In the genomic region with DNA sequence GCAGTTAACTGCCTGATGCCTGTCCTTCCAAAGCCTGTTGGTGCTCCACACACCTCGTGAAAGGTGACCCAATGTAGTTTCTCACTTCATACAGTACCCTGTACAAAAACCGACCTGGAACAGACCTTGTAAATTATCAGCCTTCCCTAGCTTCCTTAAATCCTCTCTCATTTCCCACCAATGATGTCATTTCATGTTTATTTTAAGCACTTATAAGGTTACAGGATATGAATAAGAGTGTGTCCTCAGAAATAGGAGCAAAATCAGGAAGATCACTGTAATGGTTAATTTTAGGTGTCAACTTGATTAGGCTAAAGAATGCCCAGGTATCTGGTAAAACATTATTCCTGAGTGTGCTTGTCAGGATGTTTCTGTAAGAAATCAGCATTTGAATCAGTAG, we compare ENCODE assay signal across 20 cellular contexts. TPM values are rescaled to one million over a fixed set of nuclear protein-coding genes. Genes with fewer than 3 reads are reported as not detected.
DNase-seq lines count a peak whose midpoint lies in the region; ATAC-seq and TF ChIP-seq lines count a peak whose summit lies in the region.
"Had no signal": no experiment of that assay in that cellular context is flagged by ENCODE, and none has a peak within 500 bp of the region (broad histone marks: within the 10 kb centered on the region; RNA-seq: fewer than 3 reads in every experiment).

No MANE protein-coding gene starts in this region.

- no peaks in the 10 kb centered on the region for H3K9me3 ChIP-seq in HEK293 (ENCODE audit: control insufficient read depth, insufficient read depth, low read depth, low read length)
- H3K9me3 ChIP-seq: BLaER1, body of pancreas had no signal

- H3K36me3 ChIP-seq in HEK293 (ENCODE audit: control insufficient read depth in 2 of 2, insufficient read depth in 1 of 2, low read length in 2 of 2), result no peaks in the 10 kb centered on the region
- H3K36me3 ChIP-seq: BLaER1 had no signal

- in situ Hi-C loops in astrocyte of the cerebellum (cut with HindIII; ENCODE audit: low sequenced_read_pairs), result no loop called here

- peak; percentile 16 for DNase-seq in astrocyte of the cerebellum (ENCODE audit: low read depth)
- DNase-seq in fibroblast of the aortic adventitia (ENCODE audit: low read depth), result peak; percentile 51
- DNase-seq in C1 segment of cervical spinal cord (lab: John Stamatoyannopoulos, UW), result no peak
- no peak for DNase-seq in NCI-H226
- DNase-seq: activated CD4-positive, alpha-beta T cell treated with anti-CD3 and anti-CD28 coated beads, Interleukin-2, amount 50 U/mL, for 48 hours; activated naive CD4-positive, alpha-beta T cell treated with Interleukin-2 at 50 U/mL for 16 hours; body of pancreas; erythroblast; mammary epithelial cell; naive thymus-derived CD4-positive, alpha-beta T cell; NCI-H187 treated with DMSO at 0.1 percent for 48 hours; SHP77; stimulated activated CD4-positive, alpha-beta T cell treated with anti-CD3 and anti-CD28 coated beads, Interleukin-4, amount 100 ng/mL, for 24 hours had no signal

- CTCF ChIA-PET in HEK293 (lab: Yijun Ruan, JAX), result no interaction called here

- H3K4me3 ChIP-seq in HEK293 (ENCODE audit: low read depth, low read length) (no peak overlapping the region), astrocyte of the cerebellum (ENCODE audit: low read depth, low read length) (no peak overlapping the region), fibroblast of the aortic adventitia (ENCODE audit: low read depth, low read length) (no peak overlapping the region)
- H3K4me3 ChIP-seq: BLaER1, body of pancreas, skin epidermis had no signal

- POLR2A ChIA-PET in HEK293 (lab: Yijun Ruan, JAX), result no interaction called here

- no peak for TF ChIP-seq CTCF in HEK293 (tag by site-specific recombination; IDR thresholded peaks at IDR 0.05)
- TF ChIP-seq CTCF in astrocyte of the cerebellum (IDR thresholded peaks at IDR 0.05; ENCODE audit: low read depth, low read length, missing control alignments), result no peak
- TF ChIP-seq CTCF in fibroblast of the aortic adventitia (IDR thresholded peaks at IDR 0.05; ENCODE audit: insufficient read depth, low read length), result no peak

- no peak for ATAC-seq in HG03135 (IDR thresholded peaks at IDR 0.05; ENCODE audit: unreplicated experiment)
- ATAC-seq: body of pancreas; naive thymus-derived CD4-positive, alpha-beta T cell had no signal

- H3K27ac ChIP-seq in HEK293 (ENCODE audit: extremely low read depth, low read depth, low read length) (no peak overlapping the region), temporal lobe (ENCODE audit: low read depth, low read length) (peak overlapping the region; percentile 99)
- H3K27ac ChIP-seq: BLaER1, body of pancreas, parathyroid adenoma, skin epidermis had no signal

- H3K4me1 ChIP-seq in HEK293 (ENCODE audit: control insufficient read depth, insufficient read depth, low read length), result 0 out of 2 replicates have a peak, but pooled peaks cover 3% of the 10 kb centered on the region
- H3K4me1 ChIP-seq: parathyroid adenoma had no signal

TF ChIP-seq in HEK293, 187 proteins besides CTCF, POLR2A, EP300 and RAD21:
- no peak for TF ChIP-seq ZNF302 (tag by site-specific recombination; IDR thresholded peaks at IDR 0.05; ENCODE audit: low read depth)
- TF ChIP-seq, protein P1, sequence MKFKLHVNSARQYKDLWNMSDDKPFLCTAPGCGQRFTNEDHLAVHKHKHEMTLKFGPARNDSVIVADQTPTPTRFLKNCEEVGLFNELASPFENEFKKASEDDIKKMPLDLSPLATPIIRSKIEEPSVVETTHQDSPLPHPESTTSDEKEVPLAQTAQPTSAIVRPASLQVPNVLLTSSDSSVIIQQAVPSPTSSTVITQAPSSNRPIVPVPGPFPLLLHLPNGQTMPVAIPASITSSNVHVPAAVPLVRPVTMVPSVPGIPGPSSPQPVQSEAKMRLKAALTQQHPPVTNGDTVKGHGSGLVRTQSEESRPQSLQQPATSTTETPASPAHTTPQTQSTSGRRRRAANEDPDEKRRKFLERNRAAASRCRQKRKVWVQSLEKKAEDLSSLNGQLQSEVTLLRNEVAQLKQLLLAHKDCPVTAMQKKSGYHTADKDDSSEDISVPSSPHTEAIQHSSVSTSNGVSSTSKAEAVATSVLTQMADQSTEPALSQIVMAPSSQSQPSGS (tag by site-specific recombination; IDR thresholded peaks at IDR 0.05; ENCODE audit: low read depth), result peak; percentile 57
- TF ChIP-seq ZNF629 (tag by site-specific recombination; IDR thresholded peaks at IDR 0.05), result peak; percentile 41; the same call in 1 of the 2 replicates
TF ChIP-seq in HEK293: peak in this region for 2.

RNA-seq across cellular contexts. Expression of a gene that starts 44.7 kb away (rescaled TPM):
- total RNA-seq in fibroblast of the aortic adventitia (ENCODE audit: low replicate concordance) (0.45 and 1.9 TPM in 2 replicates), temporal lobe (66.9 TPM)
- total RNA-seq: naive thymus-derived CD4-positive, alpha-beta T cell; T-helper 1 cell treated with Interleukin-12 subunit alpha and Interleukin-12 subunit beta and Interleukin-4 antibody, amounts not matched to agents 30 ng/mL and 1 ng/mL, for 36 hours had no signal

Comparison
In these comparisons a context has a peak if more than half of its experiments do, and no peak if none do; other contexts are left out.
1. DNase-seq: peak in astrocyte of the cerebellum (single experiment) and fibroblast of the aortic adventitia (single experiment); none in C1 segment of cervical spinal cord (0 of 14) and NCI-H226 (single experiment).
2. RNA of a gene that starts 44.7 kb away (total RNA-seq): 66.9 TPM in temporal lobe (single experiment); 0.45 to 1.9 TPM in fibroblast of the aortic adventitia; every median in the first group is over 10 times any median in the second.